Comparison of ENCODE assay signal across 1 cellular context in genomic region chr2:62706721-62707516, GRCh38.
TF ChIP-seq lines count a peak whose summit lies in the region.

No MANE protein-coding gene starts in this region.

TF ChIP-seq in HepG2, 621 proteins besides CTCF, POLR2A, EP300 and RAD21 (continued from another document):
- TF ChIP-seq ZMAT5 (CRISPR knock-in tag; IDR thresholded peaks at IDR 0.05; ENCODE audit: borderline replicate concordance, low read depth) (no peak), TARDBP (CRISPR knock-in tag; IDR thresholded peaks at IDR 0.05) (no peak; the same call in 1 of the 2 replicates)
